In genomic region chr19:33280351-33280921, GRCh38 we compare ENCODE assay signal across 9 cellular contexts. TPM values are rescaled to one million over a fixed set of nuclear protein-coding genes. Genes with fewer than 3 reads are reported as not detected.
DNase-seq lines count a peak whose midpoint lies in the region; ATAC-seq and TF ChIP-seq lines count a peak whose summit lies in the region.
"Had no signal": no experiment of that assay in that cellular context is flagged by ENCODE, and none has a peak within 500 bp of the region (broad histone marks: within the 10 kb centered on the region; RNA-seq: fewer than 3 reads in every experiment).

No MANE protein-coding gene starts in this region.

- H4K20me1 ChIP-seq in GM23338 (replicated peaks; ENCODE audit: insufficient read depth) (no peaks in the 10 kb centered on the region), neural progenitor cell (ENCODE audit: low read depth) (no peaks in the 10 kb centered on the region)

- TF ChIP-seq CTCF in GM23338 (conservative IDR thresholded peaks at IDR 0.05; ENCODE audit: low read depth in 2 of 2) (no peak), neural progenitor cell (IDR thresholded peaks at IDR 0.05) (no peak), foreskin fibroblast (IDR thresholded peaks at IDR 0.05; ENCODE audit: low read depth, low read length) (no peak)

- H3K9ac ChIP-seq in neural progenitor cell = no peak overlapping the region

- H3K4me3 Mint-ChIP-seq in GM23338 (no peak overlapping the region), neural progenitor cell (peak overlapping the region; percentile 50)

- H3F3A ChIP-seq in GM23338 (replicated peaks; ENCODE audit: low read depth) = no peaks in the 10 kb centered on the region
- H3F3A ChIP-seq in neural progenitor cell (ENCODE audit: low read depth) = peaks cover 17% of the 10 kb centered on the region

- H3K4me1 ChIP-seq in GM23338 (ENCODE audit: insufficient read depth) = 0 out of 2 replicates have a peak, but pooled peaks cover 2% of the 10 kb centered on the region
- H3K4me1 ChIP-seq in neural progenitor cell = peaks cover 37% of the 10 kb centered on the region

- H3K4me3 ChIP-seq in GM23338 (no peak overlapping the region), neural progenitor cell (no peak overlapping the region), foreskin fibroblast (ENCODE audit: low read depth in 1 of 2, low read length in 2 of 2) (no peak overlapping the region)

- H3K4me2 ChIP-seq in GM23338 = no peak overlapping the region
- no peak overlapping the region for H3K4me2 ChIP-seq in neural progenitor cell

- H3K36me3 Mint-ChIP-seq in GM23338 (ENCODE audit: low read depth) (no peaks in the 10 kb centered on the region), neural progenitor cell (no peaks in the 10 kb centered on the region)

- H3K9me3 ChIP-seq in neural progenitor cell (ENCODE audit: low read depth) = no peaks in the 10 kb centered on the region

- no peak for DNase-seq in GM23338 (ENCODE audit: low spot score)
- DNase-seq in RPMI8226 = peak; percentile 29
- no peak for DNase-seq in neural progenitor cell (ENCODE audit: low spot score)
- DNase-seq in cortex of kidney (lab: John Stamatoyannopoulos, UW) = no peak
- DNase-seq in glomerular visceral epithelial cell (ENCODE audit: extremely low spot score) = no peak
- no peak for DNase-seq in nucleus accumbens (lab: John Stamatoyannopoulos, UW)
- no peak for DNase-seq in foreskin fibroblast

- H3K9me2 ChIP-seq in GM23338 (ENCODE audit: insufficient read depth) = no peaks in the 10 kb centered on the region

- H3K27me3 Mint-ChIP-seq in GM23338 (ENCODE audit: insufficient read depth, low read depth, poor library complexity) = peaks cover 3% of the 10 kb centered on the region
- peaks cover 8% of the 10 kb centered on the region for H3K27me3 Mint-ChIP-seq in neural progenitor cell (ENCODE audit: insufficient read depth, low read depth)

- H3K79me2 ChIP-seq in GM23338 (replicated peaks; ENCODE audit: insufficient read depth) = no peaks in the 10 kb centered on the region
- no peaks in the 10 kb centered on the region for H3K79me2 ChIP-seq in neural progenitor cell (ENCODE audit: low read depth)

- ATAC-seq in GM18517 (IDR thresholded peaks at IDR 0.05; ENCODE audit: unreplicated experiment) (peak; percentile 93), GM23338 (no peak)

- no peak overlapping the region for H3K27ac ChIP-seq in GM23338 (ENCODE audit: low read depth)
- no peak overlapping the region for H3K27ac ChIP-seq in neural progenitor cell

- H3K36me3 ChIP-seq in GM23338 (ENCODE audit: insufficient read depth) = no peaks in the 10 kb centered on the region
- H3K36me3 ChIP-seq in neural progenitor cell = no peaks in the 10 kb centered on the region

- no peaks in the 10 kb centered on the region for H3K27me3 ChIP-seq in GM23338 (ENCODE audit: insufficient read depth)
- H3K27me3 ChIP-seq in neural progenitor cell = no peaks in the 10 kb centered on the region

- H2AFZ ChIP-seq in GM23338 = no peak overlapping the region
- H2AFZ ChIP-seq in neural progenitor cell (replicated peaks) = no peak overlapping the region

- H3K27ac Mint-ChIP-seq in GM23338 (peak overlapping the region; percentile 64), neural progenitor cell (peak overlapping the region; percentile 59)

- H3K4me1 Mint-ChIP-seq in GM23338 (peaks cover 14% of the 10 kb centered on the region), neural progenitor cell (peaks cover 31% of the 10 kb centered on the region)

- H3K9me3 Mint-ChIP-seq in GM23338 = no peaks in the 10 kb centered on the region
- no peaks in the 10 kb centered on the region for H3K9me3 Mint-ChIP-seq in neural progenitor cell

TF ChIP-seq in GM23338, 12 proteins besides CTCF, POLR2A, EP300 and RAD21:
- TF ChIP-seq STAT1 (IDR thresholded peaks at IDR 0.05; ENCODE audit: unreplicated experiment) = no peak
- TF ChIP-seq, protein P1, sequence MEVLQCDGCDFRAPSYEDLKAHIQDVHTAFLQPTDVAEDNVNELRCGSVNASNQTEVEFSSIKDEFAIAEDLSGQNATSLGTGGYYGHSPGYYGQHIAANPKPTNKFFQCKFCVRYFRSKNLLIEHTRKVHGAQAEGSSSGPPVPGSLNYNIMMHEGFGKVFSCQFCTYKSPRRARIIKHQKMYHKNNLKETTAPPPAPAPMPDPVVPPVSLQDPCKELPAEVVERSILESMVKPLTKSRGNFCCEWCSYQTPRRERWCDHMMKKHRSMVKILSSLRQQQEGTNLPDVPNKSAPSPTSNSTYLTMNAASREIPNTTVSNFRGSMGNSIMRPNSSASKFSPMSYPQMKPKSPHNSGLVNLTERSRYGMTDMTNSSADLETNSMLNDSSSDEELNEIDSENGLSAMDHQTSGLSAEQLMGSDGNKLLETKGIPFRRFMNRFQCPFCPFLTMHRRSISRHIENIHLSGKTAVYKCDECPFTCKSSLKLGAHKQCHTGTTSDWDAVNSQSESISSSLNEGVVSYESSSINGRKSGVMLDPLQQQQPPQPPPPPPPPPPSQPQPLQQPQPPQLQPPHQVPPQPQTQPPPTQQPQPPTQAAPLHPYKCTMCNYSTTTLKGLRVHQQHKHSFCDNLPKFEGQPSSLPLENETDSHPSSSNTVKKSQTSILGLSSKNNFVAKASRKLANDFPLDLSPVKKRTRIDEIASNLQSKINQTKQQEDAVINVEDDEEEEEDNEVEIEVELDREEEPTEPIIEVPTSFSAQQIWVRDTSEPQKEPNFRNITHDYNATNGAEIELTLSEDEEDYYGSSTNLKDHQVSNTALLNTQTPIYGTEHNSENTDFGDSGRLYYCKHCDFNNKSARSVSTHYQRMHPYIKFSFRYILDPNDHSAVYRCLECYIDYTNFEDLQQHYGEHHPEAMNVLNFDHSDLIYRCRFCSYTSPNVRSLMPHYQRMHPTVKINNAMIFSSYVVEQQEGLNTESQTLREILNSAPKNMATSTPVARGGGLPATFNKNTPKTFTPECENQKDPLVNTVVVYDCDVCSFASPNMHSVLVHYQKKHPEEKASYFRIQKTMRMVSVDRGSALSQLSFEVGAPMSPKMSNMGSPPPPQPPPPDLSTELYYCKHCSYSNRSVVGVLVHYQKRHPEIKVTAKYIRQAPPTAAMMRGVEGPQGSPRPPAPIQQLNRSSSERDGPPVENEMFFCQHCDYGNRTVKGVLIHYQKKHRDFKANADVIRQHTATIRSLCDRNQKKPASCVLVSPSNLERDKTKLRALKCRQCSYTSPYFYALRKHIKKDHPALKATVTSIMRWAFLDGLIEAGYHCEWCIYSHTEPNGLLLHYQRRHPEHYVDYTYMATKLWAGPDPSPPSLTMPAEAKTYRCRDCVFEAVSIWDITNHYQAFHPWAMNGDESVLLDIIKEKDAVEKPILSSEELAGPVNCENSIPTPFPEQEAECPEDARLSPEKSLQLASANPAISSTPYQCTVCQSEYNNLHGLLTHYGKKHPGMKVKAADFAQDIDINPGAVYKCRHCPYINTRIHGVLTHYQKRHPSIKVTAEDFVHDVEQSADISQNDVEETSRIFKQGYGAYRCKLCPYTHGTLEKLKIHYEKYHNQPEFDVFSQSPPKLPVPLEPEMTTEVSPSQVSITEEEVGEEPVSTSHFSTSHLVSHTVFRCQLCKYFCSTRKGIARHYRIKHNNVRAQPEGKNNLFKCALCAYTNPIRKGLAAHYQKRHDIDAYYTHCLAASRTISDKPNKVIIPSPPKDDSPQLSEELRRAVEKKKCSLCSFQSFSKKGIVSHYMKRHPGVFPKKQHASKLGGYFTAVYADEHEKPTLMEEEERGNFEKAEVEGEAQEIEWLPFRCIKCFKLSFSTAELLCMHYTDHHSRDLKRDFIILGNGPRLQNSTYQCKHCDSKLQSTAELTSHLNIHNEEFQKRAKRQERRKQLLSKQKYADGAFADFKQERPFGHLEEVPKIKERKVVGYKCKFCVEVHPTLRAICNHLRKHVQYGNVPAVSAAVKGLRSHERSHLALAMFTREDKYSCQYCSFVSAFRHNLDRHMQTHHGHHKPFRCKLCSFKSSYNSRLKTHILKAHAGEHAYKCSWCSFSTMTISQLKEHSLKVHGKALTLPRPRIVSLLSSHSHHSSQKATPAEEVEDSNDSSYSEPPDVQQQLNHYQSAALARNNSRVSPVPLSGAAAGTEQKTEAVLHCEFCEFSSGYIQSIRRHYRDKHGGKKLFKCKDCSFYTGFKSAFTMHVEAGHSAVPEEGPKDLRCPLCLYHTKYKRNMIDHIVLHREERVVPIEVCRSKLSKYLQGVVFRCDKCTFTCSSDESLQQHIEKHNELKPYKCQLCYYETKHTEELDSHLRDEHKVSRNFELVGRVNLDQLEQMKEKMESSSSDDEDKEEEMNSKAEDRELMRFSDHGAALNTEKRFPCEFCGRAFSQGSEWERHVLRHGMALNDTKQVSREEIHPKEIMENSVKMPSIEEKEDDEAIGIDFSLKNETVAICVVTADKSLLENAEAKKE (CRISPR knock-in tag; IDR thresholded peaks at IDR 0.05) = no peak

RNA-seq across cellular contexts. Expression of gene CEBPA, which starts 21.9 kb away (rescaled TPM):
- total RNA-seq in GM23338 (2014; rRNA removed; shearing (Covaris generic)) = 2.6 and 5.0 TPM in 2 replicates
- 0.50 and 1.2 TPM in 2 replicates for polyA plus RNA-seq in GM23338 (2016; fragmentation: Nextera tagmentation; extraction: Ambion mirVana)
- 0.71 and 2.9 TPM in 2 replicates for total RNA-seq in neural progenitor cell (ENCODE audit: low replicate concordance)

RNA-seq across cellular contexts. Expression of gene SLC7A10, which starts 54.8 kb away (rescaled TPM):
- total RNA-seq in GM23338 (2014; rRNA removed; shearing (Covaris generic)) = 2.6 and 6.3 TPM in 2 replicates
- 2.5 and 3.3 TPM in 2 replicates for polyA plus RNA-seq in GM23338 (2016; fragmentation: Nextera tagmentation; extraction: Ambion mirVana)
- 0.79 and 0.81 TPM in 2 replicates for total RNA-seq in neural progenitor cell (ENCODE audit: low replicate concordance)
- total RNA-seq: lung microvascular endothelial cell had no signal
